ENCODE assay signal across 8 cellular contexts in the genomic region with DNA sequence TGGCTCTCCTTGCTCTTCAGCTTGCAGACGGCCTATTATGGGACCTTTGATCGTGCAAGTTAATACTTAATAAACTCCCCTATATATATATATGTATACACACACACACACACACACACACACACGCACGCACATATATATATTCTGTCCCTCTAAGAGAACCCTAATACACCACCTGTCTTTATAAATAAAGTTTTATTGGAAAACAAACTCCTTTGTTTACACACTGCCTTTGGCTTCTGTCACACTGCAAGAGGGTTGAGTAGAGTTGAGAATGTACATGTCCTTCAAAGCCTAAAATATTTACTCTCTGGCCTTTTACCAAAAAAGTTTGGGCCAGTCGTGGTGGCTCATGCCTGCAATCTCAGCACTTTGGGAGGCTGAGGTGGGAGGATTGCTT.
"Had no signal": no experiment of that assay in that cellular context is flagged by ENCODE, and none has a peak within 500 bp of the region (broad histone marks: within the 10 kb centered on the region; RNA-seq: fewer than 3 reads in every experiment).

No MANE protein-coding gene starts in this region.

- DNase-seq: GDM1, GF-D8 had no signal

- ATAC-seq: GM12878 had no signal

- FAIRE-seq: G401.6, GM12878, GM12891, GM12892, GM18507, GM19239 had no signal

- H3K4me3 ChIP-seq: GM12878 had no signal
